Comparison of ENCODE assay signal across 2 cellular contexts in genomic region chr2:235537587-235537986, GRCh38.
TF ChIP-seq lines count a peak whose summit lies in the region.

No MANE protein-coding gene starts in this region.

TF ChIP-seq in liver, 16 proteins besides CTCF, POLR2A, EP300 and RAD21:
- TF ChIP-seq TAF1 (conservative IDR thresholded peaks at IDR 0.05) (no peak), HNF4G (IDR thresholded peaks at IDR 0.05) (no peak), ZBTB33 (IDR thresholded peaks at IDR 0.05) (peak; percentile 20), MAX (IDR thresholded peaks at IDR 0.05) (no peak), ATF3 (IDR thresholded peaks at IDR 0.05) (no peak), EGR1 (IDR thresholded peaks at IDR 0.05; ENCODE audit: low read depth in 2 of 2) (no peak), FOXA1 (IDR thresholded peaks at IDR 0.05) (no peak), SP1 (IDR thresholded peaks at IDR 0.05) (peak; percentile 40), JUND (IDR thresholded peaks at IDR 0.05) (peak in 1 of 2 donors; percentile 58), GABPA (IDR thresholded peaks at IDR 0.05 in 1 of 2, conservative IDR thresholded peaks at IDR 0.05 in 1 of 2) (no peak), YY1 (IDR thresholded peaks at IDR 0.05) (peak; percentile 94), HNF4A (conservative IDR thresholded peaks at IDR 0.05) (peak; percentile 58 to 62), FOXA2 (IDR thresholded peaks at IDR 0.05) (no peak), RXRA (IDR thresholded peaks at IDR 0.05) (peak; percentile 44 to 74)
TF ChIP-seq in liver: peak in this region for 6.

TF ChIP-seq in HepG2, 621 proteins besides CTCF, POLR2A, EP300 and RAD21:
- TF ChIP-seq ZNF792 (CRISPR knock-in tag; IDR thresholded peaks at IDR 0.05), result no peak
- TF ChIP-seq CCDC6 (CRISPR knock-in tag; IDR thresholded peaks at IDR 0.05), result no peak
- no peak for TF ChIP-seq MEF2D (CRISPR knock-in tag; IDR thresholded peaks at IDR 0.05)
- no peak for TF ChIP-seq ZNF124 (CRISPR knock-in tag; IDR thresholded peaks at IDR 0.05)
- no peak for TF ChIP-seq RNF2 (conservative IDR thresholded peaks at IDR 0.05; ENCODE audit: low read depth)
- no peak for TF ChIP-seq SMAD3 (CRISPR knock-in tag; IDR thresholded peaks at IDR 0.05)
TF ChIP-seq in HepG2: peak in this region for 0.
